24 cellular contexts compared by ENCODE assay signal in genomic region chr4:44235897-44236296, GRCh38.
"Had no signal": no experiment of that assay in that cellular context is flagged by ENCODE, and none has a peak within 500 bp of the region (broad histone marks: within the 10 kb centered on the region; RNA-seq: fewer than 3 reads in every experiment).

No MANE protein-coding gene starts in this region.

- H3K27ac ChIP-seq: HL-60, KMS-11, RWPE1 had no signal

- H3K4me2 ChIP-seq: KMS-11, SK-N-SH had no signal

- FAIRE-seq: HTR-8/SVneo, K562 had no signal

- H3K36me3 Mint-ChIP-seq: IgD-negative memory B cell had no signal

- H3K4me3 Mint-ChIP-seq: IgD-negative memory B cell had no signal

- H3K9me3 ChIP-seq: SK-N-SH had no signal

- ATAC-seq: K562, Panc1, PC-3 had no signal

- DNase-seq: Kasumi-1, MM.1S, NCI-H1092 treated with DMSO at 0.1 percent for 48 hours, NCI-H1436, NCI-H187, NCI-H2029, NCI-H2081 treated with DMSO at 0.1 percent for 48 hours, NCI-H2171, NCI-H226, NCI-H446, NCI-H510A, NCI-H524 treated with DMSO at 0.1 percent for 48 hours, NCI-H69, NCI-H774, PC-3, SHP77, SK-N-SH had no signal

- H3K27me3 Mint-ChIP-seq: IgD-negative memory B cell had no signal

- H3K9ac ChIP-seq: KMS-11, SK-N-SH had no signal

- H3K27ac Mint-ChIP-seq: IgD-negative memory B cell had no signal

- H3K4me3 ChIP-seq: K562 had no signal
